In the genomic region with DNA sequence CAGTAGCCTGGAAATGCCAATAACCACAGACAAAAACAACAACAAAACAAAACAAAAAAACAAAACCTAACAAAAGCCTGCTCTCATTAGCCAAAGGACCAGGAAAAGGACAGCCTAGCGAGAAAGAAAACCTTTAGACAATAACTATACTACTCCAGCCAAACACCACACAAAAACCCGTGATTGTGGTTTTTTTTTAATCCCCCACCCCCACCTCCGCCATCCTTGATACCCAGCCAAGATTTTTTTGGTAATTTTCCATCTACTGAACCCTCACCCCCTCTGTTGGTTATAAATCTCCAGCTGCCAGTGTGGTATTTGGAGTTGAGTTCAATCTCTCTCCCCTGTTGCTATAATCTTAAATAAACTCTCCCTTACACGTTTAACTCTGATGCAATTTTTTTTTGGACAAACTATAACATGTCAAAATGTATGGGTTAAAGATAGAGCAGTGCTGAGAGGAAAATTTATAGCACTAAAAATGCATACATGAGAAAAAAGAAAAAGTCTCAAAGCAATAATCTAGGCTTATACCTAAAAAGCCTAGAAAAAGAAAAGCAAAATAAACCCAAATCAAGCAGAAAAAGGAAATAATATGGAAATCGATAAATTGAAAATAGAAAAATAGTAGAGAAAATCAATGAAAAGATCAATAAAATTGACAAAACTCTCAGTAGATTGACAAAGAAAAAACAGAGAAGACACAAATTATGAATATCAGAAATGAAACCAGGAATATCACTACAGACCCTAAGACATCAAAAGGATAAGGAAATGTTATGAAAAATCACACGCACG, we compare ENCODE assay signal across 12 cellular contexts.
DNase-seq lines count a peak whose midpoint lies in the region; ATAC-seq and TF ChIP-seq lines count a peak whose summit lies in the region.
"Had no signal": no experiment of that assay in that cellular context is flagged by ENCODE, and none has a peak within 500 bp of the region (broad histone marks: within the 10 kb centered on the region; RNA-seq: fewer than 3 reads in every experiment).

No MANE protein-coding gene starts in this region.

- H3K27ac ChIP-seq in dorsolateral prefrontal cortex: peak overlapping the region; percentile 30 to 97 (median 91)

- DNase-seq in H4 (ENCODE audit: low spot score) (peak; percentile 35), RPMI7951 (ENCODE audit: low read depth) (peak; percentile 41), dorsolateral prefrontal cortex (no peak), retinal pigment epithelial cell (ENCODE audit: low read depth) (peak; percentile 21), cerebellar nuclear complex (lab: John Stamatoyannopoulos, UW) (no peak)
- DNase-seq: activated T-cell treated with anti-CD3 and anti-CD28 coated beads, Interleukin-2, amount 50 U/mL, for 4 hours; DMS153; NCI-H510A had no signal

- TF ChIP-seq CTCF in dorsolateral prefrontal cortex (IDR thresholded peaks at IDR 0.05 in 54 of 56, conservative IDR thresholded peaks at IDR 0.05 in 2 of 56; ENCODE audit: low read depth in 1 of 56, partially characterized antibody in 56 of 56) (peak in 17 of 56 donors; percentile 4 to 28 (median 18)), retinal pigment epithelial cell (conservative IDR thresholded peaks at IDR 0.05; ENCODE audit: low read depth, low read length) (no peak)

- H3K27ac Mint-ChIP-seq in activated T-helper 17 cell treated with anti-CD3 and anti-CD28 coated beads, Interleukin-2, amount 50 U/mL, for 72 hours: no peak overlapping the region

- H3K4me1 Mint-ChIP-seq in activated T-helper 17 cell treated with anti-CD3 and anti-CD28 coated beads, Interleukin-2, amount 50 U/mL, for 72 hours: peaks cover 6% of the 10 kb centered on the region
- H3K4me1 Mint-ChIP-seq: central memory CD8-positive, alpha-beta T cell had no signal

- H3K27me3 ChIP-seq in dorsolateral prefrontal cortex: no peaks in the 10 kb centered on the region

- H3K4me3 ChIP-seq in dorsolateral prefrontal cortex (peak overlapping the region in 23 of 59 donors; percentile 0 to 45 (median 28)), retinal pigment epithelial cell (ENCODE audit: low read length) (no peak overlapping the region)
- H3K4me3 ChIP-seq: GM12878 had no signal

- intact Hi-C loops in dorsolateral prefrontal cortex (cut with DNase I): no loop called here

- no peak overlapping the region for H3K4me3 Mint-ChIP-seq in activated T-helper 17 cell treated with anti-CD3 and anti-CD28 coated beads, Interleukin-2, amount 50 U/mL, for 72 hours
- H3K4me3 Mint-ChIP-seq: activated T-cell treated with anti-CD3 and anti-CD28 coated beads, Interleukin-2, amount 50 U/mL, for 4 hours had no signal

- H3K27me3 Mint-ChIP-seq in activated T-helper 17 cell treated with anti-CD3 and anti-CD28 coated beads, Interleukin-2, amount 50 U/mL, for 72 hours: no peaks in the 10 kb centered on the region
- H3K27me3 Mint-ChIP-seq: central memory CD8-positive, alpha-beta T cell had no signal

- H3K9me3 Mint-ChIP-seq in activated T-helper 17 cell treated with anti-CD3 and anti-CD28 coated beads, Interleukin-2, amount 50 U/mL, for 72 hours: no peaks in the 10 kb centered on the region
- H3K9me3 Mint-ChIP-seq: central memory CD8-positive, alpha-beta T cell had no signal

- H3K36me3 Mint-ChIP-seq in activated T-helper 17 cell treated with anti-CD3 and anti-CD28 coated beads, Interleukin-2, amount 50 U/mL, for 72 hours (ENCODE audit: low read depth): no peaks in the 10 kb centered on the region

- ATAC-seq in activated T-helper 17 cell treated with anti-CD3 and anti-CD28 coated beads, Interleukin-2, amount 50 U/mL, for 72 hours (replicated peaks): no peak
- ATAC-seq in HG03097 (IDR thresholded peaks at IDR 0.05; ENCODE audit: low FRiP score, unreplicated experiment): no peak

Comparison
In these comparisons a context has a peak if more than half of its experiments do, and no peak if none do; other contexts are left out.
1. DNase-seq: peak in H4 (single experiment), RPMI7951 (single experiment) and retinal pigment epithelial cell (single experiment); none in dorsolateral prefrontal cortex (0 of 10) and cerebellar nuclear complex (0 of 2).